Comparison of ENCODE assay signal across 20 cellular contexts in the genomic region with DNA sequence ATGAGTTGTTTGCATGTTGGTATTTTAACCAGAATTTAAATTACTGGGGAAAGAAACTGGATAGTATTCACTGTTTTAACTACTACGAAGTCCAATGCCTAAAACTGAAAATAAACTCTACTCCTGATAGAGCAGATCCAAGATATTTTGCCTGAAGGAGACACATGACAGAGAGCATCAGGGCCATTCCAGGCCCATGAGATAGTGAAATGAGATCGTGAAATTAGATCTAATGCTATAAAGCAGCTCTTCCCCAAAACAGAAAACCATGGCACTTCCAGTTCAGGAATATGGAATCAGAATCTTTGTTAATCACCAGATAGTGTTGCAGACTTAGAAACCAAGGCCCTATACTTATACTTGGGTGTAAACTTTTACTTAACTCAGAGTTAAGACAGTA.
DNase-seq lines count a peak whose midpoint lies in the region; TF ChIP-seq lines count a peak whose summit lies in the region.
"Had no signal": no experiment of that assay in that cellular context is flagged by ENCODE, and none has a peak within 500 bp of the region (broad histone marks: within the 10 kb centered on the region; RNA-seq: fewer than 3 reads in every experiment).

No MANE protein-coding gene starts in this region.

- intact Hi-C loops in Calu3 (cut with micrococcal nuclease; ENCODE audit: unreplicated experiment): no loop called here

- peak; percentile 40; the same call in 1 of the 2 replicates for TF ChIP-seq RAD21 in SK-N-SH (IDR thresholded peaks at IDR 0.05; ENCODE audit: low read length)

- H3K36me3 ChIP-seq in BE2C (no peaks in the 10 kb centered on the region), KMS-11 (ENCODE audit: insufficient read depth) (no peaks in the 10 kb centered on the region), SK-N-SH (replicated peaks in 1 of 2; ENCODE audit: control insufficient read depth in 1 of 2, insufficient read depth in 2 of 2, low read length in 1 of 2) (no peaks in the 10 kb centered on the region), osteoblast (ENCODE audit: insufficient read depth, low read length) (no peaks in the 10 kb centered on the region), GM23248 (ENCODE audit: low read depth) (no peaks in the 10 kb centered on the region)
- H3K36me3 ChIP-seq: BLaER1 treated with 17β-estradiol and CSF1 and Interleukin-3, amounts not matched to agents 10 nM and 100 nM had no signal

- H4K20me1 ChIP-seq in KMS-11 (ENCODE audit: insufficient read depth) (no peaks in the 10 kb centered on the region), SK-N-SH (ENCODE audit: insufficient read depth) (no peaks in the 10 kb centered on the region), osteoblast (ENCODE audit: insufficient read depth, low read length) (no peaks in the 10 kb centered on the region), GM23248 (ENCODE audit: insufficient read depth) (no peaks in the 10 kb centered on the region)
- H4K20me1 ChIP-seq: BLaER1 treated with 17β-estradiol and CSF1 and Interleukin-3, amounts not matched to agents 10 nM and 100 nM had no signal

- no peaks in the 10 kb centered on the region for H3K9me2 ChIP-seq in SK-N-SH
- H3K9me2 ChIP-seq in GM23248 (ENCODE audit: insufficient read depth): no peaks in the 10 kb centered on the region

- H3K36me3 Mint-ChIP-seq in Calu3 (ENCODE audit: insufficient read depth, unreplicated experiment): no peaks in the 10 kb centered on the region
- H3K36me3 Mint-ChIP-seq: IgD-negative memory B cell had no signal

- in situ Hi-C loops in GM23248 (cut with MboI): loop anchor here (10.0 kb wide), 1 partner anchor 333 kb away; no protein-coding TSS in a partner anchor

- CTCF ChIA-PET in SK-N-SH (lab: Yijun Ruan, JAX): interaction anchor here (1.2 to 1.7 kb wide), 5 partner anchors 86 to 1067 kb away, joined by 3 to 7 read pairs (median 3); no protein-coding TSS in a partner anchor
- CTCF ChIA-PET in Calu3 (lab: Charles Lee): no interaction called here

- POLR2A ChIA-PET in SK-N-SH (lab: Yijun Ruan, JAX): no interaction called here

- H2AFZ ChIP-seq in KMS-11 (ENCODE audit: low read depth): no peak overlapping the region
- H2AFZ ChIP-seq in SK-N-SH (ENCODE audit: low read depth): peak overlapping the region; percentile 67
- H2AFZ ChIP-seq in osteoblast (ENCODE audit: low read length): peak overlapping the region; percentile 60
- H2AFZ ChIP-seq in GM23248: no peak overlapping the region

- H3K27ac Mint-ChIP-seq in Calu3 (ENCODE audit: unreplicated experiment): no peak overlapping the region
- H3K27ac Mint-ChIP-seq: CD4-positive, alpha-beta T cell; IgD-negative memory B cell; T-helper 17 cell had no signal

- no peak overlapping the region for H3K4me3 Mint-ChIP-seq in Calu3 (ENCODE audit: low read depth, unreplicated experiment)
- H3K4me3 Mint-ChIP-seq: CD4-positive, alpha-beta T cell; IgD-negative memory B cell; T-helper 17 cell had no signal

- no peak for DNase-seq in BE2C
- DNase-seq in SK-N-SH: peak; percentile 79
- DNase-seq in osteoblast (ENCODE audit: insufficient read length, low spot score, missing footprints): no peak
- no peak for DNase-seq in GM23248
- DNase-seq in Calu3: no peak
- no peak for DNase-seq in HPDE6-E6E7 (ENCODE audit: extremely low spot score)
- DNase-seq: CD4-positive, alpha-beta T cell; DMS79 treated with DMSO at 0.1 percent for 48 hours; NCI-H1105; NCI-H146; NCI-H1930; NCI-H2227 treated with DMSO at 0.1 percent for 48 hours; NCI-H526 treated with DMSO at 0.1 percent for 48 hours; OCI-M1; SIG-M5; T-helper 17 cell had no signal

- peaks cover 4% of the 10 kb centered on the region for H3K4me1 Mint-ChIP-seq in Calu3 (ENCODE audit: low read depth, unreplicated experiment)
- H3K4me1 Mint-ChIP-seq: IgD-negative memory B cell, T-helper 17 cell had no signal

- no peaks in the 10 kb centered on the region for H3K79me2 ChIP-seq in KMS-11 (ENCODE audit: insufficient read depth, low read depth)
- H3K79me2 ChIP-seq in SK-N-SH (ENCODE audit: insufficient read depth): no peaks in the 10 kb centered on the region
- H3K79me2 ChIP-seq in osteoblast (ENCODE audit: insufficient read depth, low read length): no peaks in the 10 kb centered on the region
- no peaks in the 10 kb centered on the region for H3K79me2 ChIP-seq in GM23248 (ENCODE audit: insufficient read depth)

- H3K9me3 ChIP-seq in BE2C: no peaks in the 10 kb centered on the region
- no peaks in the 10 kb centered on the region for H3K9me3 ChIP-seq in SK-N-SH
- no peaks in the 10 kb centered on the region for H3K9me3 ChIP-seq in osteoblast (ENCODE audit: low read depth, low read length)
- no peaks in the 10 kb centered on the region for H3K9me3 ChIP-seq in GM23248 (ENCODE audit: low read depth)
- H3K9me3 ChIP-seq: BLaER1 treated with 17β-estradiol and CSF1 and Interleukin-3, amounts not matched to agents 10 nM and 100 nM had no signal

- BruUV-seq in Calu3 (replicated peaks; lab: Mats Ljungman, UMichigan): no TSS peak

- no peak overlapping the region for H3K27ac ChIP-seq in KMS-11
- H3K27ac ChIP-seq in SK-N-SH (ENCODE audit: low read depth in 2 of 2, low read length in 1 of 2): peak overlapping the region in 1 of 2 experiments; percentile 89; a peak in 2 of 4 replicates
- H3K27ac ChIP-seq in osteoblast (ENCODE audit: low read depth, low read length): peak overlapping the region; percentile 3
- no peak overlapping the region for H3K27ac ChIP-seq in GM23248
- H3K27ac ChIP-seq: BLaER1 treated with 17β-estradiol and CSF1 and Interleukin-3, amounts not matched to agents 10 nM and 100 nM; SK-N-MC had no signal

- 0 out of 2 replicates have a peak overlapping the region, but pooled peaks have one; percentile 9 for H3K4me2 ChIP-seq in KMS-11
- H3K4me2 ChIP-seq in SK-N-SH: peak overlapping the region; percentile 24; the same call in 1 of the 2 replicates
- H3K4me2 ChIP-seq in osteoblast (ENCODE audit: insufficient read depth, low read length): peak overlapping the region; percentile 18
- no peak overlapping the region for H3K4me2 ChIP-seq in GM23248 (ENCODE audit: unreplicated experiment)
- H3K4me2 ChIP-seq: BLaER1 treated with 17β-estradiol and CSF1 and Interleukin-3, amounts not matched to agents 10 nM and 100 nM had no signal

- no peaks in the 10 kb centered on the region for H3K27me3 Mint-ChIP-seq in Calu3 (ENCODE audit: unreplicated experiment)
- H3K27me3 Mint-ChIP-seq: CD4-positive, alpha-beta T cell; IgD-negative memory B cell; T-helper 17 cell had no signal

- H3K9ac ChIP-seq in KMS-11 (no peak overlapping the region), SK-N-SH (no peak overlapping the region), GM23248 (no peak overlapping the region)
- H3K9ac ChIP-seq: BLaER1 treated with 17β-estradiol and CSF1 and Interleukin-3, amounts not matched to agents 10 nM and 100 nM had no signal

- WGBS in SK-N-SH (ENCODE audit: low lambda C conversion rate): 31% methylated on average over 2 of the region's 2 CpGs
- WGBS in GM23248 (ENCODE audit: low coverage in 1 of 2, low lambda C conversion rate in 2 of 2, missing lambda C conversion rate in 2 of 2), 2 experiments: 79 to 85% methylated on average over 2 of the region's 2 CpGs

- H3K4me1 ChIP-seq in BE2C: peaks cover 17% of the 10 kb centered on the region
- H3K4me1 ChIP-seq in KMS-11 (ENCODE audit: low read depth, poor library complexity, severe bottlenecking): peaks cover 45% of the 10 kb centered on the region
- H3K4me1 ChIP-seq in SK-N-SH (ENCODE audit: control insufficient read depth in 1 of 2, insufficient read depth in 2 of 2, low read depth in 1 of 2, low read length in 1 of 2): peaks cover 15 to 24% of the 10 kb centered on the region in 2 experiments; a peak in 3 of 4 replicates
- H3K4me1 ChIP-seq in osteoblast (ENCODE audit: insufficient read depth, low read length): peaks cover 27% of the 10 kb centered on the region
- peaks cover 10% of the 10 kb centered on the region for H3K4me1 ChIP-seq in GM23248 (ENCODE audit: insufficient read depth)
- H3K4me1 ChIP-seq: BLaER1 treated with 17β-estradiol and CSF1 and Interleukin-3, amounts not matched to agents 10 nM and 100 nM had no signal

- H3K4me3 ChIP-seq in BE2C (ENCODE audit: low read depth, low read length): peak overlapping the region; percentile 5
- H3K4me3 ChIP-seq in KMS-11 (IDR thresholded peaks at IDR 0.05; ENCODE audit: insufficient read depth, low read depth, low read length): no peak overlapping the region
- H3K4me3 ChIP-seq in SK-N-SH (ENCODE audit: low read depth in 2 of 2, low read length in 1 of 2): no peak overlapping the region; a peak in 1 of 4 replicates
- no peak overlapping the region for H3K4me3 ChIP-seq in osteoblast (ENCODE audit: insufficient read depth, low read length)
- H3K4me3 ChIP-seq in GM23248: no peak overlapping the region
- H3K4me3 ChIP-seq: BLaER1 treated with 17β-estradiol and CSF1 and Interleukin-3, amounts not matched to agents 10 nM and 100 nM; SK-N-MC had no signal

- peak in 1 of 2 experiments; percentile 95; a peak in 2 of 4 replicates for TF ChIP-seq EP300 in SK-N-SH (IDR thresholded peaks at IDR 0.05; ENCODE audit: borderline replicate concordance in 1 of 2, low read depth in 1 of 2, low read length in 1 of 2)

- no peaks in the 10 kb centered on the region for H3K27me3 ChIP-seq in BE2C
- no peaks in the 10 kb centered on the region for H3K27me3 ChIP-seq in KMS-11 (ENCODE audit: insufficient read depth, low read depth)
- H3K27me3 ChIP-seq in SK-N-SH (ENCODE audit: insufficient read depth): no peaks in the 10 kb centered on the region
- no peaks in the 10 kb centered on the region for H3K27me3 ChIP-seq in osteoblast (ENCODE audit: insufficient read depth, low read length)
- no peaks in the 10 kb centered on the region; the same call in 1 of the 2 replicates for H3K27me3 ChIP-seq in GM23248 (replicated peaks; ENCODE audit: insufficient read depth)
- H3K27me3 ChIP-seq: BLaER1 treated with 17β-estradiol and CSF1 and Interleukin-3, amounts not matched to agents 10 nM and 100 nM had no signal

- H3F3A ChIP-seq in SK-N-SH (replicated peaks; ENCODE audit: insufficient read depth): peaks cover 2% of the 10 kb centered on the region
- H3F3A ChIP-seq in GM23248 (ENCODE audit: insufficient read depth): peaks cover 3% of the 10 kb centered on the region; the same call in 1 of the 2 replicates

- H3K9me3 Mint-ChIP-seq in Calu3 (ENCODE audit: low read depth, unreplicated experiment): no peaks in the 10 kb centered on the region
- H3K9me3 Mint-ChIP-seq: CD4-positive, alpha-beta T cell; IgD-negative memory B cell had no signal

- no peak for TF ChIP-seq CTCF in BE2C (IDR thresholded peaks at IDR 0.05; ENCODE audit: low read depth, low read length)
- TF ChIP-seq CTCF in KMS-11 (conservative IDR thresholded peaks at IDR 0.05; ENCODE audit: low read depth, low read length): no peak
- no peak for TF ChIP-seq CTCF in SK-N-SH (IDR thresholded peaks at IDR 0.05)
- TF ChIP-seq CTCF in osteoblast (IDR thresholded peaks at IDR 0.05; ENCODE audit: extremely low read depth, low read depth, low read length): no peak
- no peak for TF ChIP-seq CTCF in Calu3 (IDR thresholded peaks at IDR 0.05; ENCODE audit: unreplicated experiment)

TF ChIP-seq in SK-N-SH, 30 proteins besides CTCF, POLR2A, EP300 and RAD21 (continues in another document):
- TF ChIP-seq NFIC (IDR thresholded peaks at IDR 0.05; ENCODE audit: borderline replicate concordance): no peak
- TF ChIP-seq CHD2 (IDR thresholded peaks at IDR 0.05; ENCODE audit: low read length, partially characterized antibody): peak; percentile 87

Comparison
In these comparisons a context has a peak if more than half of its experiments do, and no peak if none do; other contexts are left out.
1. H2AFZ ChIP-seq: peak in SK-N-SH (single experiment) and osteoblast (single experiment); none in KMS-11 (single experiment) and GM23248 (single experiment).